In genomic region chr11:14974723-14975587, GRCh38 we compare ENCODE assay signal across 8 cellular contexts. TPM values are rescaled to one million over a fixed set of nuclear protein-coding genes. Genes with fewer than 3 reads are reported as not detected.
DNase-seq lines count a peak whose midpoint lies in the region; ATAC-seq and TF ChIP-seq lines count a peak whose summit lies in the region.

No MANE protein-coding gene starts in this region.

- ATAC-seq in HG03565 (IDR thresholded peaks at IDR 0.05; ENCODE audit: unreplicated experiment) (peak; percentile 45), GM19467 (IDR thresholded peaks at IDR 0.05; ENCODE audit: unreplicated experiment) (no peak)

- 3% methylated on average over 32 of the region's 32 CpGs for WGBS in liver

- in situ Hi-C loops in GM13976 (cut with MboI; ENCODE audit: low sequenced_read_pairs, unreplicated experiment), result no loop called here
- in situ Hi-C loops in ACHN (cut with HindIII; ENCODE audit: low pct_ligation_motif_present, low pct_unique_long_range_greater_than_20kb, low sequenced_read_pairs), result no loop called here

- peak; percentile 52 for TF ChIP-seq CTCF in GM13976 (IDR thresholded peaks at IDR 0.05; ENCODE audit: borderline replicate concordance, control extremely low read depth, extremely low read depth, insufficient read depth, missing control alignments)
- peak; percentile 79 for TF ChIP-seq CTCF in WERI-Rb-1 (IDR thresholded peaks at IDR 0.05; ENCODE audit: low read depth, low read length)
- TF ChIP-seq CTCF in liver (IDR thresholded peaks at IDR 0.05; ENCODE audit: low read depth, low read length, missing input control), result peak; percentile 53

- peaks cover 5 to 42% (median 33%) of the 10 kb centered on the region in 4 donors for H3K4me1 ChIP-seq in liver (ENCODE audit: control insufficient read depth in 4 of 4, insufficient read depth in 4 of 4, low read length in 3 of 4)

- H3K36me3 ChIP-seq in WERI-Rb-1 (no peaks in the 10 kb centered on the region), liver (ENCODE audit: control insufficient read depth in 4 of 4, insufficient read depth in 3 of 4, low read depth in 1 of 4, low read length in 3 of 4) (no peaks in the 10 kb centered on the region)

- TF ChIP-seq RAD21 in liver (IDR thresholded peaks at IDR 0.05), result peak; percentile 50 to 69

- H3K27me3 ChIP-seq in WERI-Rb-1 (ENCODE audit: insufficient read depth, low read depth, severe bottlenecking), result peaks cover 71% of the 10 kb centered on the region
- H3K27me3 ChIP-seq in liver (ENCODE audit: control insufficient read depth in 4 of 4, insufficient read depth in 4 of 4, low read length in 3 of 4), result peaks cover 8 to 14% (median 10%) of the 10 kb centered on the region in 4 donors

- DNase-seq in GM13976 (ENCODE audit: low spot score) (peak; percentile 63), WERI-Rb-1 (peak; percentile 52), ACHN (no peak)
- DNase-seq in central memory CD4-positive, alpha-beta T cell, result peak; percentile 36
- peak; percentile 39 to 51 for DNase-seq in stimulated activated CD8-positive, alpha-beta memory T cell treated with anti-CD3 and anti-CD28 coated beads, Interleukin-2, amount 100 ng/mL, for 48 hours (ENCODE audit: low read depth in 2 of 2)

- no peak overlapping the region for H3K9ac ChIP-seq in liver (ENCODE audit: low read depth in 1 of 2, low read length in 2 of 2)

- H3K4me3 ChIP-seq in WERI-Rb-1 (ENCODE audit: low read depth, low read length), result no peak overlapping the region
- peak overlapping the region; percentile 24 to 36 (median 32) for H3K4me3 ChIP-seq in liver (ENCODE audit: low read depth in 1 of 3, low read length in 3 of 3)

- H3K9me3 ChIP-seq in WERI-Rb-1 (ENCODE audit: severe bottlenecking) (no peaks in the 10 kb centered on the region), liver (ENCODE audit: control insufficient read depth in 4 of 4, low read length in 3 of 4) (no peaks in the 10 kb centered on the region)

- no peak overlapping the region for H3K27ac ChIP-seq in WERI-Rb-1
- no peak overlapping the region for H3K27ac ChIP-seq in liver (ENCODE audit: low read depth in 1 of 2, low read length in 2 of 2)

TF ChIP-seq in liver, 16 proteins besides CTCF, POLR2A, EP300 and RAD21:
- no peak for TF ChIP-seq RXRA (IDR thresholded peaks at IDR 0.05)
- no peak for TF ChIP-seq FOXA1 (IDR thresholded peaks at IDR 0.05)
- no peak for TF ChIP-seq TAF1 (conservative IDR thresholded peaks at IDR 0.05)
- no peak for TF ChIP-seq FOXA2 (IDR thresholded peaks at IDR 0.05)
- no peak for TF ChIP-seq MAX (IDR thresholded peaks at IDR 0.05)
- no peak for TF ChIP-seq REST (IDR thresholded peaks at IDR 0.05)
TF ChIP-seq in liver: peak in this region for 0.

RNA-seq across cellular contexts. Expression of gene CALCA, which starts 2.8 kb away (rescaled TPM):
- 10 to 100 TPM in 1 of 2 donors, under 1 TPM in 1; 0.33 to 14.3 TPM for total RNA-seq in liver
- 10 to 100 TPM in 1 of 2 donors, under 1 TPM in 1; 0.96 to 34.7 TPM for polyA plus RNA-seq in liver
